17 cellular contexts compared by ENCODE assay signal in genomic region chr18:49626842-49627360, GRCh38.
"Had no signal": no experiment of that assay in that cellular context is flagged by ENCODE, and none has a peak within 500 bp of the region (broad histone marks: within the 10 kb centered on the region; RNA-seq: fewer than 3 reads in every experiment).

No MANE protein-coding gene starts in this region.

- H3K36me3 Mint-ChIP-seq: naive thymus-derived CD4-positive, alpha-beta T cell; stimulated activated effector memory CD8-positive, alpha-beta T cell treated with anti-CD3 and anti-CD28 coated beads, Interleukin-12 subunit alpha, Interleukin-12 subunit beta, amount 100 ng/mL, for 72 hours had no signal

- H3K36me3 ChIP-seq: colonic mucosa, heart left ventricle, ovary, suprapubic skin, tibial artery, upper lobe of left lung had no signal

- H3K9me3 ChIP-seq: colonic mucosa, heart left ventricle, ovary, suprapubic skin, tibial artery, upper lobe of left lung had no signal

- H3K9me3 Mint-ChIP-seq: stimulated activated effector memory CD8-positive, alpha-beta T cell treated with anti-CD3 and anti-CD28 coated beads, Interleukin-12 subunit alpha, Interleukin-12 subunit beta, amount 100 ng/mL, for 72 hours had no signal

- H3K27me3 ChIP-seq: colonic mucosa, ovary, upper lobe of left lung had no signal

- H3K4me1 ChIP-seq: colonic mucosa, tibial artery had no signal

- ATAC-seq: esophagus mucosa; heart left ventricle; naive thymus-derived CD4-positive, alpha-beta T cell; right cardiac atrium; stimulated activated effector memory CD8-positive, alpha-beta T cell treated with anti-CD3 and anti-CD28 coated beads, Interleukin-12 subunit alpha, Interleukin-12 subunit beta, amount 100 ng/mL, for 72 hours; stimulated activated naive CD8-positive, alpha-beta T cell treated with anti-CD3 and anti-CD28 coated beads, Interleukin-15, Interleukin-2, amounts not matched to agents 100 U/mL and 50 U/mL, for 24 hours had no signal

- H3K4me3 Mint-ChIP-seq: naive thymus-derived CD4-positive, alpha-beta T cell; stimulated activated effector memory CD8-positive, alpha-beta T cell treated with anti-CD3 and anti-CD28 coated beads, Interleukin-12 subunit alpha, Interleukin-12 subunit beta, amount 100 ng/mL, for 72 hours had no signal

- DNase-seq: colonic mucosa; effector CD8-positive, alpha-beta T cell; heart left ventricle; hippocampal formation; kidney glomerular epithelial cell; naive thymus-derived CD4-positive, alpha-beta T cell; nucleus accumbens; ovary; right cardiac atrium; stimulated activated CD4-positive, alpha-beta T cell treated with anti-CD3 and anti-CD28 coated beads, Interleukin-4, amount 100 ng/mL, for 1 hour; stimulated activated CD8-positive, alpha-beta memory T cell treated with anti-CD3 and anti-CD28 coated beads, Interleukin-4, amount 100 ng/mL, for 48 hours; stimulated activated naive CD8-positive, alpha-beta T cell treated with anti-CD3 and anti-CD28 coated beads, Interleukin-15, Interleukin-2, amounts not matched to agents 100 U/mL and 50 U/mL, for 24 hours; tibial artery; upper lobe of left lung had no signal

- H3K27ac Mint-ChIP-seq: naive thymus-derived CD4-positive, alpha-beta T cell; stimulated activated effector memory CD8-positive, alpha-beta T cell treated with anti-CD3 and anti-CD28 coated beads, Interleukin-12 subunit alpha, Interleukin-12 subunit beta, amount 100 ng/mL, for 72 hours had no signal

- H3K27ac ChIP-seq: colonic mucosa, heart left ventricle, ovary, suprapubic skin, tibial artery, upper lobe of left lung had no signal

- H3K4me3 ChIP-seq: colonic mucosa, heart left ventricle, ovary, suprapubic skin, tibial artery, upper lobe of left lung had no signal
